Comparison of ENCODE assay signal across 9 cellular contexts in the genomic region with DNA sequence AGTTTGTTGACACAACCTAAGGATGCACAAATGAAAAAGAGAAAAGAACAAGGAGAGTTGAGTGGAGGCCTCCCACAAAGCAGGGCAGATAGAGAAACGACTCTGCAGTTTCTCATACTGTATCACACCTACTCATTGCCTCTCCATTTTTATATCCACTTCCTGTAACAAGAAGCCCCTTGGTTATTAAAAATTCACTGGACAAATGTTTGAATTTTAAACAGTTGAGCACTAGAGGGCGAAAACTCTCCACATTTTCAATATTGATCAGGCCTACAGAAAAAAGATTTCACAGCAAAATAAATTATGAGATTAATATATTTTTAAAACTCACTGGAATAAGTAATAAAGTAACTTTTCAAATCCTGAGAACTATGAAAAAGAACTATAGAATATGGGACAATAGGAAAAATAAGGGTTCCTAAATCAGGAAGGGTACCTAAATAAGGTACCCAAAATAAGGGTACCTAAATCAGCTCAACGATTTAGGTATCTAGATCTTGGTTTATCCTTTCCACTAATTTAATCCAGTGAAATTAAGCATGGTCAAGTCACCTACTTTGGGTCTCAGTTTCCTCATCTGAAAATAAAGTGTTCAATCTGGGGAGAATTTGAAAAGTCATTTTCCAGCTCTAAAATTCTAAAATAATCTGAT. TPM values are rescaled to one million over a fixed set of nuclear protein-coding genes. Genes with fewer than 3 reads are reported as not detected.
DNase-seq lines count a peak whose midpoint lies in the region; ATAC-seq and TF ChIP-seq lines count a peak whose summit lies in the region.
"Had no signal": no experiment of that assay in that cellular context is flagged by ENCODE, and none has a peak within 500 bp of the region (broad histone marks: within the 10 kb centered on the region; RNA-seq: fewer than 3 reads in every experiment).

No MANE protein-coding gene starts in this region.

- no peak overlapping the region for H3K4me3 Mint-ChIP-seq in activated naive CD4-positive, alpha-beta T cell treated with anti-CD3 and anti-CD28 coated beads for 36 hours
- H3K4me3 Mint-ChIP-seq: stimulated activated naive CD8-positive, alpha-beta T cell treated with anti-CD3 and anti-CD28 coated beads, Interleukin-15, Interleukin-2, amounts not matched to agents 100 ng/mL and 50 ng/mL, for 24 hours had no signal

- H3K4me1 ChIP-seq in ascending aorta = no peaks in the 10 kb centered on the region
- H3K4me1 ChIP-seq in right lobe of liver = no peaks in the 10 kb centered on the region

- CTCF ChIA-PET in activated naive CD4-positive, alpha-beta T cell treated with anti-CD3 and anti-CD28 coated beads for 36 hours (lab: Charles Lee) = interaction anchor here (0.6 to 1.4 kb wide), 8 partner anchors 9 to 518 kb away, joined by 3 to 5 read pairs (median 4); partner anchors contain the start of gene TRIP4

- DNase-seq in activated naive CD4-positive, alpha-beta T cell treated with anti-CD3 and anti-CD28 coated beads for 36 hours = peak; percentile 8
- no peak for DNase-seq in activated naive CD4-positive, alpha-beta T cell treated with anti-CD3 and anti-CD28 coated beads, Interleukin-2, amount 50 U/mL, for 16 hours
- DNase-seq in NCI-H1436 treated with DMSO at 0.1 percent for 48 hours (lab: John Stamatoyannopoulos, UW) (peak; percentile 0), ascending aorta (ENCODE audit: low spot score in 2 of 2) (no peak), right lobe of liver (no peak), H7 (no peak)

- peak in 1 of 4 donors; percentile 35 for ATAC-seq in right lobe of liver
- no peak for ATAC-seq in GM18909 (IDR thresholded peaks at IDR 0.05; ENCODE audit: poor library complexity, unreplicated experiment)
- no peak for ATAC-seq in GM21529 (IDR thresholded peaks at IDR 0.05; ENCODE audit: unreplicated experiment)

- WGBS in right lobe of liver (ENCODE audit: insufficient coverage, low coverage, low lambda C conversion rate, missing lambda C conversion rate) = 34% methylated on average over 3 of the region's 3 CpGs

- peaks cover 3% of the 10 kb centered on the region for H3K4me1 Mint-ChIP-seq in activated naive CD4-positive, alpha-beta T cell treated with anti-CD3 and anti-CD28 coated beads for 36 hours (ENCODE audit: low read depth)

- no peak overlapping the region for H3K27ac Mint-ChIP-seq in activated naive CD4-positive, alpha-beta T cell treated with anti-CD3 and anti-CD28 coated beads for 36 hours
- H3K27ac Mint-ChIP-seq: stimulated activated naive CD8-positive, alpha-beta T cell treated with anti-CD3 and anti-CD28 coated beads, Interleukin-15, Interleukin-2, amounts not matched to agents 100 ng/mL and 50 ng/mL, for 24 hours had no signal

- H3K27me3 ChIP-seq in ascending aorta = no peaks in the 10 kb centered on the region
- H3K27me3 ChIP-seq in right lobe of liver = no peaks in the 10 kb centered on the region
- H3K27me3 ChIP-seq in H7 (ENCODE audit: control insufficient read depth, insufficient read depth, low read length) = no peaks in the 10 kb centered on the region

- H3K27me3 Mint-ChIP-seq in activated naive CD4-positive, alpha-beta T cell treated with anti-CD3 and anti-CD28 coated beads for 36 hours (ENCODE audit: low read depth) = no peaks in the 10 kb centered on the region
- H3K27me3 Mint-ChIP-seq: stimulated activated naive CD8-positive, alpha-beta T cell treated with anti-CD3 and anti-CD28 coated beads, Interleukin-15, Interleukin-2, amounts not matched to agents 100 ng/mL and 50 ng/mL, for 24 hours had no signal

- H3K27ac ChIP-seq in ascending aorta = no peak overlapping the region
- H3K27ac ChIP-seq in right lobe of liver = no peak overlapping the region

- H3K9me3 Mint-ChIP-seq in activated naive CD4-positive, alpha-beta T cell treated with anti-CD3 and anti-CD28 coated beads for 36 hours = no peaks in the 10 kb centered on the region
- H3K9me3 Mint-ChIP-seq: stimulated activated naive CD8-positive, alpha-beta T cell treated with anti-CD3 and anti-CD28 coated beads, Interleukin-15, Interleukin-2, amounts not matched to agents 100 ng/mL and 50 ng/mL, for 24 hours had no signal

- TF ChIP-seq CTCF in ascending aorta (IDR thresholded peaks at IDR 0.05) (peak in 2 of 3 experiments; percentile 19 to 33), right lobe of liver (IDR thresholded peaks at IDR 0.05) (peak; percentile 45 to 54 (median 48))

- no peaks in the 10 kb centered on the region for H3K9me3 ChIP-seq in ascending aorta
- H3K9me3 ChIP-seq in right lobe of liver = no peaks in the 10 kb centered on the region

- H3K36me3 ChIP-seq in ascending aorta (peaks cover 12 to 18% of the 10 kb centered on the region in 2 donors), right lobe of liver (peaks cover 0 to 5% (median under 1%) of the 10 kb centered on the region in 4 donors), H7 (replicated peaks; ENCODE audit: control insufficient read depth, insufficient read depth, low read length) (peaks cover 1% of the 10 kb centered on the region)

- TF ChIP-seq POLR2A in right lobe of liver (IDR thresholded peaks at IDR 0.05) = no peak

- H3K36me3 Mint-ChIP-seq in activated naive CD4-positive, alpha-beta T cell treated with anti-CD3 and anti-CD28 coated beads for 36 hours (ENCODE audit: low read depth) = peaks cover 2% of the 10 kb centered on the region

- H3K4me3 ChIP-seq in ascending aorta (no peak overlapping the region), right lobe of liver (no peak overlapping the region), H7 (ENCODE audit: insufficient read depth, low read depth, low read length) (no peak overlapping the region)

- intact Hi-C loops in activated naive CD4-positive, alpha-beta T cell treated with anti-CD3 and anti-CD28 coated beads for 36 hours (cut with micrococcal nuclease) = loop anchor here (1.0 to 5.0 kb wide), 3 partner anchors 146 to 518 kb away; partner anchors contain the start of gene CSNK1G1
- intact Hi-C loops in ascending aorta (cut with DNase I) = no loop called here
- intact Hi-C loops in right lobe of liver (cut with DNase I) = loop anchor here (10.0 kb wide), 1 partner anchor 145 kb away; the partner anchor contains the start of gene CSNK1G1 (in 2 of the 2)

RNA-seq across cellular contexts. Expression of gene PPIB, which starts 47.0 kb away (rescaled TPM):
- total RNA-seq in activated naive CD4-positive, alpha-beta T cell treated with anti-CD3 and anti-CD28 coated beads for 36 hours = 100 to 1,000 TPM; 187 to 202 TPM
- 674 TPM for total RNA-seq in ascending aorta
- total RNA-seq in right lobe of liver = 100 to 1,000 TPM; 276 to 535 (median 474) TPM
- 293 and 356 TPM in 2 replicates for total RNA-seq in H7 (2014; rRNA removed; shearing (Covaris generic))

RNA-seq across cellular contexts. Expression of gene SNX22, which starts 58.3 kb away (rescaled TPM):
- total RNA-seq in activated naive CD4-positive, alpha-beta T cell treated with anti-CD3 and anti-CD28 coated beads for 36 hours = under 1 TPM; 0.19 to 0.47 TPM
- total RNA-seq in ascending aorta = 0.53 TPM
- 1 to 10 TPM in 5 of 6 experiments, under 1 TPM in 1; 0.43 to 4.2 (median 1.6) TPM for total RNA-seq in right lobe of liver
- 1.7 and 2.1 TPM in 2 replicates for total RNA-seq in H7 (2014; rRNA removed; shearing (Covaris generic))

Comparison
In these comparisons a context has a peak if more than half of its experiments do, and no peak if none do; other contexts are left out.
1. DNase-seq: peak in activated naive CD4-positive, alpha-beta T cell treated with anti-CD3 and anti-CD28 coated beads for 36 hours (single experiment) and NCI-H1436 treated with DMSO at 0.1 percent for 48 hours (single experiment); none in activated naive CD4-positive, alpha-beta T cell treated with anti-CD3 and anti-CD28 coated beads, Interleukin-2, amount 50 U/mL, for 16 hours (single experiment), ascending aorta (0 of 2), right lobe of liver (0 of 3) and H7 (single experiment).